ENCODE assay signal across 13 cellular contexts in genomic region chr1:119594386-119594785, GRCh38.
"Had no signal": no experiment of that assay in that cellular context is flagged by ENCODE, and none has a peak within 500 bp of the region (broad histone marks: within the 10 kb centered on the region; RNA-seq: fewer than 3 reads in every experiment).

No MANE protein-coding gene starts in this region.

- DNase-seq: activated CD4-positive, alpha-beta memory T cell treated with anti-CD3 and anti-CD28 coated beads, Interleukin-2, amount 10 ng/mL, durations not matched to agents 7 days and 5 days; activated CD4-positive, alpha-beta T cell treated with anti-CD3 and anti-CD28 coated beads for 36 hours; activated gamma-delta T cell; activated T-cell treated with anti-CD3 and anti-CD28 coated beads, Interleukin-2, amount 50 U/mL, for 48 hours; colonic mucosa; effector CD4-positive, alpha-beta T cell; hippocampal formation; kidney glomerular epithelial cell; stimulated activated CD4-positive, alpha-beta T cell treated with anti-CD3 and anti-CD28 coated beads, Interleukin-4, amount 100 ng/mL, for 4 hours; stomach; T-helper 9 cell; uterus had no signal

- H3K27me3 ChIP-seq: colonic mucosa, stomach, uterus had no signal

- H3K4me1 ChIP-seq: colonic mucosa, stomach, uterus had no signal

- H3K4me3 Mint-ChIP-seq: activated CD4-positive, alpha-beta memory T cell treated with anti-CD3 and anti-CD28 coated beads, Interleukin-2, amount 10 ng/mL, durations not matched to agents 7 days and 5 days; activated CD4-positive, alpha-beta T cell treated with anti-CD3 and anti-CD28 coated beads for 36 hours; activated naive CD8-positive, alpha-beta T cell had no signal

- H3K4me3 ChIP-seq: colonic mucosa, stomach, uterus had no signal

- H3K27ac ChIP-seq: colonic mucosa, stomach, uterus had no signal

- H3K4me1 Mint-ChIP-seq: activated CD4-positive, alpha-beta memory T cell treated with anti-CD3 and anti-CD28 coated beads, Interleukin-2, amount 10 ng/mL, durations not matched to agents 7 days and 5 days; activated CD4-positive, alpha-beta T cell treated with anti-CD3 and anti-CD28 coated beads for 36 hours had no signal

- H3K27ac Mint-ChIP-seq: activated CD4-positive, alpha-beta memory T cell treated with anti-CD3 and anti-CD28 coated beads, Interleukin-2, amount 10 ng/mL, durations not matched to agents 7 days and 5 days; activated CD4-positive, alpha-beta T cell treated with anti-CD3 and anti-CD28 coated beads for 36 hours; activated naive CD8-positive, alpha-beta T cell had no signal

- H3K36me3 Mint-ChIP-seq: activated naive CD8-positive, alpha-beta T cell had no signal

- ATAC-seq: activated CD4-positive, alpha-beta T cell treated with anti-CD3 and anti-CD28 coated beads for 36 hours had no signal

- H3K9me3 Mint-ChIP-seq: activated CD4-positive, alpha-beta memory T cell treated with anti-CD3 and anti-CD28 coated beads, Interleukin-2, amount 10 ng/mL, durations not matched to agents 7 days and 5 days had no signal

- H3K9me3 ChIP-seq: colonic mucosa, stomach, uterus had no signal

- H3K36me3 ChIP-seq: colonic mucosa, stomach, uterus had no signal
